Comparison of ENCODE assay signal across 1 cellular context in genomic region chr11:69925366-69926196, GRCh38.
TF ChIP-seq lines count a peak whose summit lies in the region.

No MANE protein-coding gene starts in this region.

TF ChIP-seq in IMR-90, 13 proteins besides CTCF, POLR2A, EP300 and RAD21:
- TF ChIP-seq MAZ (IDR thresholded peaks at IDR 0.05; ENCODE audit: borderline replicate concordance, low read depth, low read length) (no peak), CEBPB (IDR thresholded peaks at IDR 0.05; ENCODE audit: low read depth, low read length) (no peak), BHLHE40 (IDR thresholded peaks at IDR 0.05; ENCODE audit: low read depth, low read length) (peak; percentile 42; the same call in 1 of the 2 replicates)
TF ChIP-seq in IMR-90: peak in this region for 1.
